ENCODE assay signal across 8 cellular contexts in genomic region chr1:32335951-32336867, GRCh38. TPM values are rescaled to one million over a fixed set of nuclear protein-coding genes. Genes with fewer than 3 reads are reported as not detected.
DNase-seq lines count a peak whose midpoint lies in the region; ATAC-seq and TF ChIP-seq lines count a peak whose summit lies in the region.

A gene with protein sequence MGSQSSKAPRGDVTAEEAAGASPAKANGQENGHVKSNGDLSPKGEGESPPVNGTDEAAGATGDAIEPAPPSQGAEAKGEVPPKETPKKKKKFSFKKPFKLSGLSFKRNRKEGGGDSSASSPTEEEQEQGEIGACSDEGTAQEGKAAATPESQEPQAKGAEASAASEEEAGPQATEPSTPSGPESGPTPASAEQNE (minus strand): TSS chr1:32336233. CDS start chr1:32336033, 200 bp downstream.

- peak within 1 kb of the TSS; percentile 81 for H3K4me3 Mint-ChIP-seq in activated CD8-positive, alpha-beta T cell treated with anti-CD3 and anti-CD28 coated beads for 36 hours

- intact Hi-C loops in activated CD8-positive, alpha-beta T cell treated with anti-CD3 and anti-CD28 coated beads for 36 hours (cut with micrococcal nuclease), result no loop called here

- TF ChIP-seq CTCF in activated CD8-positive, alpha-beta T cell treated with anti-CD3 and anti-CD28 coated beads for 36 hours (IDR thresholded peaks at IDR 0.05), result no peak

- peak within 1 kb of the TSS; percentile 72 for H3K27ac Mint-ChIP-seq in activated CD8-positive, alpha-beta T cell treated with anti-CD3 and anti-CD28 coated beads for 36 hours

- CTCF ChIA-PET in activated CD8-positive, alpha-beta T cell treated with anti-CD3 and anti-CD28 coated beads for 36 hours (lab: Charles Lee), result interaction anchor here (0.7 to 2.7 kb wide), 14 partner anchors 10 to 121 kb away, joined by 3 to 17 read pairs (median 4); partner anchors contain the start of gene LCK

- peaks cover 49% of the 10 kb centered on the region for H3K4me1 Mint-ChIP-seq in activated CD8-positive, alpha-beta T cell treated with anti-CD3 and anti-CD28 coated beads for 36 hours (ENCODE audit: low read depth)

- POLR2A ChIA-PET in activated CD8-positive, alpha-beta T cell treated with anti-CD3 and anti-CD28 coated beads for 36 hours (lab: Charles Lee), result interaction anchor here (0.5 to 3.6 kb wide), 25 partner anchors 10 to 137 kb away, joined by 3 to 39 read pairs (median 5); partner anchors contain the start of genes BSDC1, HDAC1 and LCK

- peaks cover 14% of the 10 kb centered on the region for H3K36me3 Mint-ChIP-seq in activated CD8-positive, alpha-beta T cell treated with anti-CD3 and anti-CD28 coated beads for 36 hours (ENCODE audit: low read depth)

- peak; percentile 44 for ATAC-seq in HG03159 (IDR thresholded peaks at IDR 0.05; ENCODE audit: unreplicated experiment)
- peak; percentile 55 for ATAC-seq in activated CD8-positive, alpha-beta T cell treated with anti-CD3 and anti-CD28 coated beads for 36 hours

- H3K27me3 Mint-ChIP-seq in activated CD8-positive, alpha-beta T cell treated with anti-CD3 and anti-CD28 coated beads for 36 hours, result no peaks in the 10 kb centered on the region

- no peaks in the 10 kb centered on the region for H3K9me3 Mint-ChIP-seq in activated CD8-positive, alpha-beta T cell treated with anti-CD3 and anti-CD28 coated beads for 36 hours

- DNase-seq in DMS 273 (lab: John Stamatoyannopoulos, UW; ENCODE audit: unreplicated experiment) (peak; percentile 91), DMS 273 treated with DMSO at 0.1 percent for 48 hours (lab: John Stamatoyannopoulos, UW) (no peak), NCI-H510A treated with DMSO at 0.1 percent for 48 hours (lab: John Stamatoyannopoulos, UW) (peak; percentile 28), ecto neural progenitor cell (ENCODE audit: low spot score) (peak; percentile 92), lung microvascular endothelial cell (ENCODE audit: low read depth in 2 of 2) (peak; percentile 76 to 85)
- peak; percentile 85 for DNase-seq in activated CD8-positive, alpha-beta T cell treated with anti-CD3 and anti-CD28 coated beads for 36 hours
- DNase-seq in stimulated activated CD4-positive, alpha-beta T cell treated with anti-CD3 and anti-CD28 coated beads, TNF-alpha, amount 100 ng/mL, for 4 hours (ENCODE audit: low read depth in 3 of 3), result peak; percentile 75 to 82 (median 80)

RNA-seq across cellular contexts. Expression of the gene that starts here (rescaled TPM):
- total RNA-seq in activated CD8-positive, alpha-beta T cell treated with anti-CD3 and anti-CD28 coated beads for 36 hours, result 10 to 100 TPM; 31.2 to 33.5 TPM
- total RNA-seq in lung microvascular endothelial cell, result 101 and 118 TPM in 2 replicates
